Comparison of ENCODE assay signal across 12 cellular contexts in genomic region chr12:11555743-11556625, GRCh38.
DNase-seq lines count a peak whose midpoint lies in the region; TF ChIP-seq lines count a peak whose summit lies in the region.
"Had no signal": no experiment of that assay in that cellular context is flagged by ENCODE, and none has a peak within 500 bp of the region (broad histone marks: within the 10 kb centered on the region; RNA-seq: fewer than 3 reads in every experiment).

No MANE protein-coding gene starts in this region.

- no peak for TF ChIP-seq CTCF in esophagus muscularis mucosa (IDR thresholded peaks at IDR 0.05)

- no peak overlapping the region for H3K14ac ChIP-seq in neuronal stem cell (ENCODE audit: low read length)

- no peaks in the 10 kb centered on the region for H3K9me3 ChIP-seq in esophagus muscularis mucosa
- no peaks in the 10 kb centered on the region for H3K9me3 ChIP-seq in neuronal stem cell (replicated peaks in 1 of 2; ENCODE audit: control insufficient read depth in 2 of 2, insufficient read depth in 1 of 2, low read depth in 1 of 2, low read length in 2 of 2)
- H3K9me3 ChIP-seq: BLaER1, psoas muscle had no signal

- TF ChIP-seq POLR2A in esophagus muscularis mucosa (IDR thresholded peaks at IDR 0.05; ENCODE audit: low read depth) = no peak

- H3K4ac ChIP-seq in neuronal stem cell (ENCODE audit: low read length) = no peak overlapping the region

- no peak overlapping the region for H2AFZ ChIP-seq in neuronal stem cell (ENCODE audit: low read length)

- H3K4me1 ChIP-seq in esophagus muscularis mucosa = peaks cover 0 to 32% (median 28%) of the 10 kb centered on the region in 4 donors
- peaks cover 0 to 5% of the 10 kb centered on the region in 2 donors for H3K4me1 ChIP-seq in neuronal stem cell (ENCODE audit: control insufficient read depth in 2 of 2, insufficient read depth in 1 of 2, low read depth in 1 of 2, low read length in 2 of 2)
- H3K4me1 ChIP-seq: psoas muscle had no signal

- no peak overlapping the region for H3K18ac ChIP-seq in neuronal stem cell (ENCODE audit: low read length)

- 32% methylated on average over 11 of the region's 11 CpGs for WGBS in esophagus muscularis mucosa
- no CpG with 5 or more reads among the region's 11 CpGs for WGBS in neuronal stem cell (ENCODE audit: extremely low coverage in 2 of 2, insufficient read length in 2 of 2, insufficient replicate concordance in 1 of 2), 2 donors

- H3K36me3 Mint-ChIP-seq in stimulated activated naive CD8-positive, alpha-beta T cell treated with anti-CD3 and anti-CD28 coated beads, Interleukin-15, Interleukin-2, amounts not matched to agents 100 ng/mL and 50 ng/mL, for 24 hours (ENCODE audit: low read depth) = no peaks in the 10 kb centered on the region

- no peak overlapping the region for H4K91ac ChIP-seq in neuronal stem cell (ENCODE audit: low read depth, low read length, poor library complexity)

- H3K27ac ChIP-seq in esophagus muscularis mucosa (replicated peaks in 1 of 4) (peak overlapping the region; percentile 77 to 82 (median 78)), neuronal stem cell (replicated peaks; ENCODE audit: low read length) (no peak overlapping the region)
- H3K27ac ChIP-seq: BLaER1, psoas muscle had no signal

- H3K27me3 Mint-ChIP-seq in stimulated activated naive CD8-positive, alpha-beta T cell treated with anti-CD3 and anti-CD28 coated beads, Interleukin-15, Interleukin-2, amounts not matched to agents 100 ng/mL and 50 ng/mL, for 24 hours = peaks cover 3% of the 10 kb centered on the region

- H3K4me2 ChIP-seq in neuronal stem cell (ENCODE audit: insufficient read depth, low read length, poor library complexity, severe bottlenecking) = no peak overlapping the region
- H3K4me2 ChIP-seq: BLaER1 had no signal

- DNase-seq in SIG-M5 treated with dmso at 0.1 percent for 504 hours (lab: John Stamatoyannopoulos, UW; ENCODE audit: unreplicated experiment) (peak; percentile 10), SIG-M5 (lab: John Stamatoyannopoulos, UW) (no peak), RPMI7951 (ENCODE audit: low read depth) (peak; percentile 26), esophagus muscularis mucosa (ENCODE audit: extremely low spot score) (no peak), head of caudate nucleus (no peak), neuronal stem cell (ENCODE audit: low spot score) (no peak)
- DNase-seq in activated CD4-positive, CD25-positive, alpha-beta regulatory T cell treated with anti-CD3 and anti-CD28 coated beads, Interleukin-2, amount 50 U/mL, for 72 hours = no peak
- DNase-seq: erythroblast, KG1, psoas muscle had no signal

- TF ChIP-seq EP300 in esophagus muscularis mucosa (IDR thresholded peaks at IDR 0.05) = no peak

- no peak overlapping the region for H3K4me3 Mint-ChIP-seq in stimulated activated naive CD8-positive, alpha-beta T cell treated with anti-CD3 and anti-CD28 coated beads, Interleukin-15, Interleukin-2, amounts not matched to agents 100 ng/mL and 50 ng/mL, for 24 hours

- H2BK12ac ChIP-seq in neuronal stem cell (ENCODE audit: low read length) = no peak overlapping the region

- no peak overlapping the region for H2BK15ac ChIP-seq in neuronal stem cell (ENCODE audit: low read length)

- H3K36me3 ChIP-seq in esophagus muscularis mucosa = no peaks in the 10 kb centered on the region
- no peaks in the 10 kb centered on the region for H3K36me3 ChIP-seq in neuronal stem cell (replicated peaks in 1 of 2; ENCODE audit: control insufficient read depth in 2 of 2, insufficient read depth in 2 of 2, low read length in 2 of 2)
- H3K36me3 ChIP-seq: BLaER1 had no signal

- H3K79me1 ChIP-seq in neuronal stem cell (ENCODE audit: low read depth, low read length) = no peaks in the 10 kb centered on the region

- peak overlapping the region; percentile 45 to 55 (median 48) for H3K4me3 ChIP-seq in esophagus muscularis mucosa
- H3K4me3 ChIP-seq in neuronal stem cell (ENCODE audit: low read length in 2 of 2) = no peak overlapping the region
- H3K4me3 ChIP-seq: BLaER1, psoas muscle had no signal

- no peak overlapping the region for H4K8ac ChIP-seq in neuronal stem cell (ENCODE audit: low read depth, low read length)

- no peak overlapping the region for H3K9ac ChIP-seq in neuronal stem cell (ENCODE audit: low read depth, low read length, poor library complexity)
- H3K9ac ChIP-seq: BLaER1 had no signal

- no peaks in the 10 kb centered on the region for H3K27me3 ChIP-seq in esophagus muscularis mucosa
- peaks cover 0 to 12% (median 0%) of the 10 kb centered on the region in 3 experiments for H3K27me3 ChIP-seq in neuronal stem cell (ENCODE audit: control insufficient read depth in 3 of 3, insufficient read depth in 3 of 3, low read depth in 1 of 3, low read length in 3 of 3)
- H3K27me3 ChIP-seq: BLaER1 had no signal

- peak overlapping the region; percentile 10 for H3K27ac Mint-ChIP-seq in stimulated activated naive CD8-positive, alpha-beta T cell treated with anti-CD3 and anti-CD28 coated beads, Interleukin-15, Interleukin-2, amounts not matched to agents 100 ng/mL and 50 ng/mL, for 24 hours

- intact Hi-C loops in esophagus muscularis mucosa (cut with DNase I) (no loop called here), head of caudate nucleus (cut with DNase I) (no loop called here)

- H2AK5ac ChIP-seq in neuronal stem cell (ENCODE audit: low read depth, low read length) = no peak overlapping the region

- H3K4me1 Mint-ChIP-seq in stimulated activated naive CD8-positive, alpha-beta T cell treated with anti-CD3 and anti-CD28 coated beads, Interleukin-15, Interleukin-2, amounts not matched to agents 100 ng/mL and 50 ng/mL, for 24 hours (ENCODE audit: low read depth) = peaks cover 26% of the 10 kb centered on the region

- H2BK120ac ChIP-seq in neuronal stem cell (ENCODE audit: low read depth, low read length) = no peak overlapping the region

- no peak overlapping the region for H3K23ac ChIP-seq in neuronal stem cell (ENCODE audit: low read depth, low read length, poor library complexity)

- no peak overlapping the region for H2BK5ac ChIP-seq in neuronal stem cell (ENCODE audit: low read length)

- no peaks in the 10 kb centered on the region for H3K9me3 Mint-ChIP-seq in stimulated activated naive CD8-positive, alpha-beta T cell treated with anti-CD3 and anti-CD28 coated beads, Interleukin-15, Interleukin-2, amounts not matched to agents 100 ng/mL and 50 ng/mL, for 24 hours

Comparison
In these comparisons a context has a peak if more than half of its experiments do, and no peak if none do; other contexts are left out.
1. DNase-seq: peak in SIG-M5 treated with dmso at 0.1 percent for 504 hours (single experiment) and RPMI7951 (single experiment); none in SIG-M5 (single experiment), esophagus muscularis mucosa (single experiment), head of caudate nucleus (0 of 42), neuronal stem cell (single experiment) and activated CD4-positive, CD25-positive, alpha-beta regulatory T cell treated with anti-CD3 and anti-CD28 coated beads, Interleukin-2, amount 50 U/mL, for 72 hours (single experiment).
2. H3K4me3 ChIP-seq: peak in esophagus muscularis mucosa (4 of 4); none in neuronal stem cell (0 of 2).